1 cellular context compared by ENCODE assay signal in genomic region chr7:155300641-155301452, GRCh38.
TF ChIP-seq lines count a peak whose summit lies in the region.

No MANE protein-coding gene starts in this region.

TF ChIP-seq in K562, 482 proteins besides CTCF, POLR2A, EP300 and RAD21 (continued from another document and continues in another):
- TF ChIP-seq CREB3 (tag; conservative IDR thresholded peaks at IDR 0.05; ENCODE audit: low read depth) (no peak), BRD9 (IDR thresholded peaks at IDR 0.05; ENCODE audit: low read depth, partially characterized antibody) (no peak), YBX1 (IDR thresholded peaks at IDR 0.05) (no peak), SMARCB1 (IDR thresholded peaks at IDR 0.05; ENCODE audit: insufficient read length, low read depth) (no peak), IRF2 (CRISPR knock-in tag; IDR thresholded peaks at IDR 0.05) (no peak), BCL6 (CRISPR knock-in tag; IDR thresholded peaks at IDR 0.05) (no peak), SREBF1 (IDR thresholded peaks at IDR 0.05; ENCODE audit: borderline replicate concordance, low read depth, low read length) (no peak), CEBPG (CRISPR knock-in tag; IDR thresholded peaks at IDR 0.05) (no peak), CEBPG (tag; conservative IDR thresholded peaks at IDR 0.05 in 1 of 2, IDR thresholded peaks at IDR 0.05 in 1 of 2) (no peak), FOXA1 (IDR thresholded peaks at IDR 0.05; ENCODE audit: borderline replicate concordance) (no peak), ZNF780A (CRISPR knock-in tag; IDR thresholded peaks at IDR 0.05) (no peak), DMBX1 (CRISPR knock-in tag; IDR thresholded peaks at IDR 0.05; ENCODE audit: borderline replicate concordance) (no peak), C11orf30 (IDR thresholded peaks at IDR 0.05; ENCODE audit: low read depth) (peak; percentile 21; the same call in 1 of the 2 replicates), ZNF239 (CRISPR knock-in tag; IDR thresholded peaks at IDR 0.05) (no peak), ZNF12 (CRISPR knock-in tag; IDR thresholded peaks at IDR 0.05) (no peak), ZBTB9 (CRISPR knock-in tag; IDR thresholded peaks at IDR 0.05) (0 out of 2 replicates have a peak, but pooled peaks have one; percentile 23), ESRRA (IDR thresholded peaks at IDR 0.05; ENCODE audit: borderline replicate concordance, low read depth) (no peak), KDM5B (IDR thresholded peaks at IDR 0.05; ENCODE audit: insufficient replicate concordance, low read depth, low read length) (no peak), HCFC1 (IDR thresholded peaks at IDR 0.05; ENCODE audit: low read depth, low read length) (no peak), CTBP1 (IDR thresholded peaks at IDR 0.05; ENCODE audit: borderline replicate concordance) (0 out of 2 replicates have a peak, but pooled peaks have one; percentile 18), GTF2F1 (IDR thresholded peaks at IDR 0.05; ENCODE audit: low read depth, low read length) (no peak), RHOXF2B (CRISPR knock-in tag; conservative IDR thresholded peaks at IDR 0.05) (0 out of 2 replicates have a peak, but pooled peaks have one; percentile 3), ZBTB2 (IDR thresholded peaks at IDR 0.05) (no peak), ZNF436 (CRISPR knock-in tag; IDR thresholded peaks at IDR 0.05) (no peak), ZNF695 (CRISPR knock-in tag; IDR thresholded peaks at IDR 0.05) (no peak), TCF7 (IDR thresholded peaks at IDR 0.05; ENCODE audit: borderline replicate concordance) (no peak), BHLHE40 (IDR thresholded peaks at IDR 0.05; ENCODE audit: low read length) (peak; percentile 94), ZNF263 (CRISPR knock-in tag; IDR thresholded peaks at IDR 0.05; ENCODE audit: borderline replicate concordance) (no peak), ARNT (IDR thresholded peaks at IDR 0.05) (no peak), NFE2L1 (tag; IDR thresholded peaks at IDR 0.05; ENCODE audit: borderline replicate concordance, low read depth) (no peak), TAL1 (IDR thresholded peaks at IDR 0.05) (no peak), GATA2 (CRISPR knock-in tag; IDR thresholded peaks at IDR 0.05) (no peak), ZNF57 (CRISPR knock-in tag; IDR thresholded peaks at IDR 0.05) (no peak), NFIC (IDR thresholded peaks at IDR 0.05) (no peak), TEAD4 (IDR thresholded peaks at IDR 0.05; ENCODE audit: low read length) (peak; percentile 15; the same call in 1 of the 2 replicates), TEAD4 (CRISPR knock-in tag; IDR thresholded peaks at IDR 0.05; ENCODE audit: borderline replicate concordance) (no peak), POLR2B (IDR thresholded peaks at IDR 0.05; ENCODE audit: low read depth, partially characterized antibody) (peak; percentile 33), TAF15 (IDR thresholded peaks at IDR 0.05; ENCODE audit: low read depth, low read length) (no peak), SRSF9 (IDR thresholded peaks at IDR 0.05; ENCODE audit: borderline replicate concordance, low read depth, low read length) (no peak), NCOA1 (IDR thresholded peaks at IDR 0.05; ENCODE audit: low read depth) (no peak), TEAD1 (CRISPR knock-in tag; IDR thresholded peaks at IDR 0.05) (0 out of 4 replicates have a peak, but pooled peaks of 1 of the 2 experiments have one; percentile 11), SMARCA4 (IDR thresholded peaks at IDR 0.05) (no peak), RBM22 (IDR thresholded peaks at IDR 0.05; ENCODE audit: low read depth, low read length, poor library complexity, severe bottlenecking) (no peak), BRCA1 (IDR thresholded peaks at IDR 0.05) (no peak), BRCA1 (CRISPR knock-in tag; IDR thresholded peaks at IDR 0.05) (no peak), E2F8 (IDR thresholded peaks at IDR 0.05; ENCODE audit: low read depth, partially characterized antibody) (no peak), POLR2AphosphoS5 (IDR thresholded peaks at IDR 0.05; ENCODE audit: control insufficient read depth, insufficient read depth, low read depth, low read length) (peak; percentile 40; the same call in 1 of the 2 replicates), BACH1 (tag; IDR thresholded peaks at IDR 0.05) (no peak), TFE3 (CRISPR knock-in tag; IDR thresholded peaks at IDR 0.05) (peak; percentile 76), FUS (optimal IDR thresholded peaks at IDR 0.05; ENCODE audit: low read depth, low read length) (no peak), LCOR (CRISPR knock-in tag; IDR thresholded peaks at IDR 0.05) (no peak), MXI1 (IDR thresholded peaks at IDR 0.05; ENCODE audit: low read depth, low read length) (peak; percentile 58; the same call in 1 of the 2 replicates), NCOA2 (IDR thresholded peaks at IDR 0.05; ENCODE audit: partially characterized antibody in 2 of 2) (no peak), CBFA2T2 (conservative IDR thresholded peaks at IDR 0.05) (peak; percentile 36; the same call in 1 of the 2 replicates), GTF2A2 (tag; IDR thresholded peaks at IDR 0.05) (no peak), FOXK1 (CRISPR knock-in tag; IDR thresholded peaks at IDR 0.05; ENCODE audit: borderline replicate concordance) (no peak), ZNF134 (CRISPR knock-in tag; conservative IDR thresholded peaks at IDR 0.05) (no peak), ZFP36 (IDR thresholded peaks at IDR 0.05; ENCODE audit: low read depth, low read length, partially characterized antibody) (no peak), MCM5 (IDR thresholded peaks at IDR 0.05; ENCODE audit: low read depth) (no peak), MBD2 (IDR thresholded peaks at IDR 0.05; ENCODE audit: borderline replicate concordance, low read depth) (no peak), PHF8 (IDR thresholded peaks at IDR 0.05; ENCODE audit: borderline replicate concordance, low read length) (no peak), TCF7L2 (IDR thresholded peaks at IDR 0.05; ENCODE audit: low read depth, low read length) (no peak)
- TF ChIP-seq, protein P1, sequence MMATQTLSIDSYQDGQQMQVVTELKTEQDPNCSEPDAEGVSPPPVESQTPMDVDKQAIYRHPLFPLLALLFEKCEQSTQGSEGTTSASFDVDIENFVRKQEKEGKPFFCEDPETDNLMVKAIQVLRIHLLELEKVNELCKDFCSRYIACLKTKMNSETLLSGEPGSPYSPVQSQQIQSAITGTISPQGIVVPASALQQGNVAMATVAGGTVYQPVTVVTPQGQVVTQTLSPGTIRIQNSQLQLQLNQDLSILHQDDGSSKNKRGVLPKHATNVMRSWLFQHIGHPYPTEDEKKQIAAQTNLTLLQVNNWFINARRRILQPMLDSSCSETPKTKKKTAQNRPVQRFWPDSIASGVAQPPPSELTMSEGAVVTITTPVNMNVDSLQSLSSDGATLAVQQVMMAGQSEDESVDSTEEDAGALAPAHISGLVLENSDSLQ (IDR thresholded peaks at IDR 0.05), result peak; percentile 69
- TF ChIP-seq, protein P2, sequence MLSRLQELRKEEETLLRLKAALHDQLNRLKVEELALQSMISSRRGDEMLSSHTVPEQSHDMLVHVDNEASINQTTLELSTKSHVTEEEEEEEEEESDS (CRISPR knock-in tag; IDR thresholded peaks at IDR 0.05), result no peak
- TF ChIP-seq, protein P3, sequence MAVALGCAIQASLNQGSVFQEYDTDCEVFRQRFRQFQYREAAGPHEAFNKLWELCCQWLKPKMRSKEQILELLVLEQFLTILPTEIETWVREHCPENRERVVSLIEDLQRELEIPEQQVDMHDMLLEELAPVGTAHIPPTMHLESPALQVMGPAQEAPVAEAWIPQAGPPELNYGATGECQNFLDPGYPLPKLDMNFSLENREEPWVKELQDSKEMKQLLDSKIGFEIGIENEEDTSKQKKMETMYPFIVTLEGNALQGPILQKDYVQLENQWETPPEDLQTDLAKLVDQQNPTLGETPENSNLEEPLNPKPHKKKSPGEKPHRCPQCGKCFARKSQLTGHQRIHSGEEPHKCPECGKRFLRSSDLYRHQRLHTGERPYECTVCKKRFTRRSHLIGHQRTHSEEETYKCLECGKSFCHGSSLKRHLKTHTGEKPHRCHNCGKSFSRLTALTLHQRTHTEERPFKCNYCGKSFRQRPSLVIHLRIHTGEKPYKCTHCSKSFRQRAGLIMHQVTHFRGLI (CRISPR knock-in tag; IDR thresholded peaks at IDR 0.05), result no peak
- TF ChIP-seq, protein P4, sequence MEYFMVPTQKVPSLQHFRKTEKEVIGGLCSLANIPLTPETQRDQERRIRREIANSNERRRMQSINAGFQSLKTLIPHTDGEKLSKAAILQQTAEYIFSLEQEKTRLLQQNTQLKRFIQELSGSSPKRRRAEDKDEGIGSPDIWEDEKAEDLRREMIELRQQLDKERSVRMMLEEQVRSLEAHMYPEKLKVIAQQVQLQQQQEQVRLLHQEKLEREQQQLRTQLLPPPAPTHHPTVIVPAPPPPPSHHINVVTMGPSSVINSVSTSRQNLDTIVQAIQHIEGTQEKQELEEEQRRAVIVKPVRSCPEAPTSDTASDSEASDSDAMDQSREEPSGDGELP (CRISPR knock-in tag; IDR thresholded peaks at IDR 0.05; ENCODE audit: borderline replicate concordance), result peak; percentile 16; the same call in 1 of the 2 replicates
- TF ChIP-seq, protein P5, sequence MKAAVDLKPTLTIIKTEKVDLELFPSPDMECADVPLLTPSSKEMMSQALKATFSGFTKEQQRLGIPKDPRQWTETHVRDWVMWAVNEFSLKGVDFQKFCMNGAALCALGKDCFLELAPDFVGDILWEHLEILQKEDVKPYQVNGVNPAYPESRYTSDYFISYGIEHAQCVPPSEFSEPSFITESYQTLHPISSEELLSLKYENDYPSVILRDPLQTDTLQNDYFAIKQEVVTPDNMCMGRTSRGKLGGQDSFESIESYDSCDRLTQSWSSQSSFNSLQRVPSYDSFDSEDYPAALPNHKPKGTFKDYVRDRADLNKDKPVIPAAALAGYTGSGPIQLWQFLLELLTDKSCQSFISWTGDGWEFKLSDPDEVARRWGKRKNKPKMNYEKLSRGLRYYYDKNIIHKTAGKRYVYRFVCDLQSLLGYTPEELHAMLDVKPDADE (conservative IDR thresholded peaks at IDR 0.05; ENCODE audit: control insufficient read depth, low read depth, low read length), result no peak
- TF ChIP-seq, protein P6, sequence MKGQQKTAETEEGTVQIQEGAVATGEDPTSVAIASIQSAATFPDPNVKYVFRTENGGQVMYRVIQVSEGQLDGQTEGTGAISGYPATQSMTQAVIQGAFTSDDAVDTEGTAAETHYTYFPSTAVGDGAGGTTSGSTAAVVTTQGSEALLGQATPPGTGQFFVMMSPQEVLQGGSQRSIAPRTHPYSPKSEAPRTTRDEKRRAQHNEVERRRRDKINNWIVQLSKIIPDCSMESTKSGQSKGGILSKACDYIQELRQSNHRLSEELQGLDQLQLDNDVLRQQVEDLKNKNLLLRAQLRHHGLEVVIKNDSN (CRISPR knock-in tag; IDR thresholded peaks at IDR 0.05), result peak; percentile 84
